8 cellular contexts compared by ENCODE assay signal in genomic region chr7:75993689-75994387, GRCh38. TPM values are rescaled to one million over a fixed set of nuclear protein-coding genes. Genes with fewer than 3 reads are reported as not detected.
DNase-seq lines count a peak whose midpoint lies in the region; ATAC-seq, FAIRE-seq and TF ChIP-seq lines count a peak whose summit lies in the region.

No MANE protein-coding gene starts in this region.

- H3K23ac ChIP-seq in H1 (ENCODE audit: insufficient read length), result no peak overlapping the region

- H3K9ac ChIP-seq in H1 (replicated peaks in 1 of 4; ENCODE audit: extremely low read depth in 1 of 4, low read depth in 3 of 4, low read length in 3 of 4), result peak overlapping the region in 3 of 4 experiments; percentile 8 to 35 (median 21); a peak in 2 of 7 replicates

- H3K4me2 ChIP-seq in H1 (ENCODE audit: insufficient read depth in 1 of 2, low read depth in 2 of 2, low read length in 2 of 2), result peak overlapping the region; percentile 62 to 96

- H3K4me3 Mint-ChIP-seq in T-cell, result peak overlapping the region; percentile 67 to 78 (median 76)

- no peaks in the 10 kb centered on the region; a peak in 1 of 8 replicates for H3K36me3 ChIP-seq in H1 (ENCODE audit: control insufficient read depth in 2 of 4, insufficient read depth in 4 of 4, low read length in 3 of 4)
- H3K36me3 ChIP-seq in lung (ENCODE audit: control insufficient read depth in 2 of 2, insufficient read depth in 2 of 2, low read length in 2 of 2), result no peaks in the 10 kb centered on the region
- no peaks in the 10 kb centered on the region for H3K36me3 ChIP-seq in thoracic aorta

- H3K79me2 ChIP-seq in H1 (ENCODE audit: control insufficient read depth in 1 of 2, insufficient read depth in 2 of 2, low read length in 2 of 2), result no peaks in the 10 kb centered on the region

- peak; percentile 89 for DNase-seq in AG20443 (ENCODE audit: low spot score)
- DNase-seq in T-cell, result peak in 5 of 34 experiments; percentile 5 to 19 (median 12)
- DNase-seq in H1 (ENCODE audit: low read depth in 1 of 2, low spot score in 2 of 2), result peak in 1 of 2 experiments; percentile 85
- DNase-seq in lung (ENCODE audit: low spot score), result peak; percentile 49
- peak; percentile 53 for DNase-seq in thoracic aorta (ENCODE audit: low spot score)

- H2AK5ac ChIP-seq in H1 (ENCODE audit: low read depth, low read length), result 0 out of 2 replicates have a peak overlapping the region, but pooled peaks have one; percentile 76

- H3K27me3 Mint-ChIP-seq in T-cell, result no peaks in the 10 kb centered on the region

- H3K36me3 Mint-ChIP-seq in T-cell, result peaks cover 8% of the 10 kb centered on the region

- peaks cover 13% of the 10 kb centered on the region; the same call in 1 of the 2 replicates for H3K23me2 ChIP-seq in H1 (ENCODE audit: low read depth, low read length)

- peaks cover 30 to 50% (median 46%) of the 10 kb centered on the region in 3 donors for H3K4me1 Mint-ChIP-seq in T-cell

- H3K79me1 ChIP-seq in H1 (ENCODE audit: low read depth, low read length), result 0 out of 2 replicates have a peak, but pooled peaks cover 2% of the 10 kb centered on the region

- H3K18ac ChIP-seq in H1 (ENCODE audit: extremely low read depth, low read length), result no peak overlapping the region; the same call in 1 of the 2 replicates

- H3K27ac ChIP-seq in H1 (ENCODE audit: low read depth, low read length) (no peak overlapping the region), lung (ENCODE audit: low read depth in 1 of 2, low read length in 1 of 2) (peak overlapping the region; percentile 91 to 96), thoracic aorta (peak overlapping the region; percentile 99 to 100)

- peak overlapping the region; percentile 90; the same call in 1 of the 2 replicates for H2BK5ac ChIP-seq in H1 (ENCODE audit: low read depth, low read length)

- H3K56ac ChIP-seq in H1 (replicated peaks; ENCODE audit: insufficient read length, low read depth, low read length), result no peak overlapping the region

- WGBS in H1 (ENCODE audit: extremely low coverage in 1 of 2, insufficient coverage in 1 of 2, insufficient read length in 1 of 2, insufficient replicate concordance in 2 of 2, low coverage in 1 of 2, low lambda C conversion rate in 2 of 2, missing lambda C conversion rate in 1 of 2), 2 experiments, result 4% methylated on average over 25 of the region's 40 CpGs; no CpG with 5 or more reads in 1 of the 2 experiments
- WGBS in lung, 2 donors, result 3 to 4% methylated on average over 33 to 40 of the region's 40 CpGs

- TF ChIP-seq POLR2A in H1 (IDR thresholded peaks at IDR 0.05; ENCODE audit: control extremely low read depth in 1 of 2, low read depth in 2 of 2, low read length in 2 of 2), result no peak

- no peaks in the 10 kb centered on the region for H3K9me3 ChIP-seq in H1 (ENCODE audit: insufficient read depth in 2 of 2, low read depth in 1 of 2, low read length in 1 of 2)
- H3K9me3 ChIP-seq in lung (ENCODE audit: control insufficient read depth in 2 of 2, insufficient read depth in 1 of 2, low read length in 1 of 2), result no peaks in the 10 kb centered on the region
- H3K9me3 ChIP-seq in thoracic aorta, result no peaks in the 10 kb centered on the region

- H3K4me3 ChIP-seq in H1 (ENCODE audit: extremely low read depth in 1 of 4, insufficient read depth in 2 of 4, low read depth in 3 of 4, low read length in 4 of 4), result peak overlapping the region; percentile 61 to 96 (median 68)
- peak overlapping the region; percentile 83 for H3K4me3 ChIP-seq in lung
- H3K4me3 ChIP-seq in thoracic aorta, result peak overlapping the region; percentile 99

- no peaks in the 10 kb centered on the region for H4K20me1 ChIP-seq in H1 (replicated peaks in 1 of 2; ENCODE audit: control insufficient read depth in 1 of 2, insufficient read depth in 2 of 2, low read length in 2 of 2)

- peak; percentile 14 for ATAC-seq in GM18867 (IDR thresholded peaks at IDR 0.05; ENCODE audit: unreplicated experiment)
- peak; percentile 14 for ATAC-seq in HG03460 (IDR thresholded peaks at IDR 0.05; ENCODE audit: unreplicated experiment)
- ATAC-seq in T-cell (replicated peaks in 1 of 4), result peak in 3 of 4 experiments; percentile 5 to 28 (median 11)
- ATAC-seq in lung (ENCODE audit: insufficient read depth, low FRiP score), result peak; percentile 47
- peak; percentile 41 for ATAC-seq in thoracic aorta (ENCODE audit: insufficient number of reproducible peaks, low FRiP score, low read depth)
- ATAC-seq in HG03457 (IDR thresholded peaks at IDR 0.05; ENCODE audit: unreplicated experiment), result no peak

- FAIRE-seq in H1 (lab: Jason Lieb, UNC), result no peak

- CTCF ChIA-PET in T-cell (lab: Charles Lee), result no interaction called here
- CTCF ChIA-PET in H1 (lab: Charles Lee; ENCODE audit: partially characterized antibody), result interaction anchor here (0.6 to 6.3 kb wide), 6 partner anchors 11 to 195 kb away, joined by 3 to 41 read pairs (median 3); no protein-coding TSS in a partner anchor

- peak overlapping the region in 1 of 2 donors; percentile 19 for H3K27ac Mint-ChIP-seq in T-cell

- H3K9me3 Mint-ChIP-seq in T-cell, result no peaks in the 10 kb centered on the region

- peak overlapping the region; percentile 38; the same call in 1 of the 2 replicates for H2AFZ ChIP-seq in H1 (ENCODE audit: low read length)

- peak overlapping the region; percentile 62; the same call in 1 of the 2 replicates for H4K8ac ChIP-seq in H1 (ENCODE audit: extremely low read depth, insufficient read depth, low read length)

- peak overlapping the region; percentile 57 for H4K5ac ChIP-seq in H1 (ENCODE audit: insufficient read length, low read depth, low read length)

- no peak for TF ChIP-seq RAD21 in H1 (IDR thresholded peaks at IDR 0.05 in 1 of 2, conservative IDR thresholded peaks at IDR 0.05 in 1 of 2; ENCODE audit: low read depth in 2 of 2, low read length in 2 of 2)

- TF ChIP-seq CTCF in H1 (IDR thresholded peaks at IDR 0.05; ENCODE audit: control extremely low read depth in 1 of 3, insufficient read depth in 1 of 3, low read depth in 1 of 3, low read length in 3 of 3) (no peak), lung (IDR thresholded peaks at IDR 0.05; ENCODE audit: control extremely low read depth, extremely low read depth) (no peak), thoracic aorta (IDR thresholded peaks at IDR 0.05) (no peak)

- POLR2A ChIA-PET in T-cell (lab: Charles Lee) (interaction anchor here (0.5 to 0.6 kb wide), 5 partner anchors 25 to 356 kb away, joined by 3 to 11 read pairs (median 3); no protein-coding TSS in a partner anchor), H1 (lab: Charles Lee; ENCODE audit: partially characterized antibody) (interaction anchor here (0.6 to 2.1 kb wide), 11 partner anchors 9 to 170 kb away, joined by 3 to 5 read pairs (median 3); no protein-coding TSS in a partner anchor)

- H3K4me1 ChIP-seq in H1 (replicated peaks in 1 of 4; ENCODE audit: control insufficient read depth in 3 of 4, insufficient read depth in 4 of 4, low read length in 3 of 4) (peaks cover 0 to 31% (median 20%) of the 10 kb centered on the region in 4 experiments; a peak in 6 of 7 replicates), lung (ENCODE audit: control insufficient read depth in 2 of 2, insufficient read depth in 2 of 2, low read length in 2 of 2) (peaks cover 0 to 21% of the 10 kb centered on the region in 2 donors), thoracic aorta (ENCODE audit: control insufficient read depth in 1 of 2, low read depth in 2 of 2) (peaks cover 22 to 50% of the 10 kb centered on the region in 2 donors)

- H4K91ac ChIP-seq in H1 (replicated peaks; ENCODE audit: insufficient read length, low read length), result peak overlapping the region; percentile 73

- no peak overlapping the region for H2BK120ac ChIP-seq in H1 (replicated peaks; ENCODE audit: low read depth, low read length)

- no peak overlapping the region for H2BK20ac ChIP-seq in H1 (ENCODE audit: low read length)

- H2BK12ac ChIP-seq in H1 (ENCODE audit: low read depth, low read length), result peak overlapping the region; percentile 75; the same call in 1 of the 2 replicates

- H2BK15ac ChIP-seq in H1 (ENCODE audit: low read length), result no peak overlapping the region

- TF ChIP-seq EP300 in H1 (IDR thresholded peaks at IDR 0.05; ENCODE audit: borderline replicate concordance in 1 of 2, low read depth in 2 of 2, low read length in 2 of 2), result no peak

- no peak overlapping the region for H3K14ac ChIP-seq in H1 (ENCODE audit: insufficient read length)

- H3K27me3 ChIP-seq in H1 (replicated peaks in 1 of 4; ENCODE audit: control insufficient read depth in 3 of 4, extremely low read depth in 1 of 4, insufficient read depth in 3 of 4, low read length in 3 of 4) (no peaks in the 10 kb centered on the region), lung (ENCODE audit: control insufficient read depth, insufficient read depth) (no peaks in the 10 kb centered on the region), thoracic aorta (replicated peaks; ENCODE audit: insufficient read depth) (no peaks in the 10 kb centered on the region)

- peak overlapping the region; percentile 47 for H3K4ac ChIP-seq in H1 (replicated peaks; ENCODE audit: insufficient read length, low read depth, low read length)

RNA-seq across cellular contexts. Expression of gene TMEM120A, which starts 0.6 kb away (rescaled TPM):
- total RNA-seq in T-cell, result 10 to 100 TPM; 15.2 to 38.5 (median 34.4) TPM
- total RNA-seq in H1 (2021; fragmentation: NEBNext Ultra II Directional; extraction: Animal tissue kit (Norgen Biotek cat#: 25700)), result 15.6 and 21.2 TPM in 2 replicates
- 48.8 and 49.9 TPM in 2 replicates for polyA plus RNA-seq in H1 (2011; rRNA removed)
- polyA plus RNA-seq in H1 (2011; cell fraction: cytosol; rRNA removed), result 39.3 TPM
- polyA plus RNA-seq in H1 (2011; cell fraction: nucleus; rRNA removed), result 61.7 TPM
- polyA plus RNA-seq in H1 (2012, experiment 1 of 2), result 22.0 to 30.6 TPM (median 26.8 TPM) in 4 replicates
- polyA plus RNA-seq in H1 (2012, experiment 2 of 2), result 35.9 TPM
- polyA plus RNA-seq in H1 (2013, experiment 1 of 2), result 22.2 TPM
- 24.9 TPM for polyA plus RNA-seq in H1 (2013, experiment 2 of 2)
- 73.1 and 86.8 TPM in 2 replicates for polyA minus RNA-seq in H1 (2011; rRNA and poly(A)+ RNA removed)
- polyA minus RNA-seq in H1 (2011; cell fraction: cytosol; rRNA and poly(A)+ RNA removed), result 11.7 TPM
- polyA minus RNA-seq in H1 (2011; cell fraction: nucleus; rRNA and poly(A)+ RNA removed), result 20.8 TPM
- total RNA-seq in lung, result 10 to 100 TPM; 15.7 to 58.8 TPM
- 10 to 100 TPM; 56.5 to 90.1 TPM for polyA plus RNA-seq in lung
- total RNA-seq in thoracic aorta, result 10 to 100 TPM; 39.4 to 44.7 TPM

RNA-seq across cellular contexts. Expression of gene STYXL1, which starts 54.0 kb away (rescaled TPM):
- total RNA-seq in T-cell (10 to 100 TPM; 12.9 to 21.9 (median 18.9) TPM), lung (10 to 100 TPM; 36.6 to 40.3 TPM), thoracic aorta (10 to 100 TPM in 1 of 2 donors, 1 to 10 TPM in 1; 9.3 to 14.6 TPM)
- 26.4 and 32.3 TPM in 2 replicates for total RNA-seq in H1 (2021; fragmentation: NEBNext Ultra II Directional; extraction: Animal tissue kit (Norgen Biotek cat#: 25700))
- polyA plus RNA-seq in H1 (2011; rRNA removed) (53.2 and 53.9 TPM in 2 replicates), lung (10 to 100 TPM; 42.2 to 45.8 TPM)
- polyA plus RNA-seq in H1 (2011; cell fraction: cytosol; rRNA removed), result 54.7 TPM
- polyA plus RNA-seq in H1 (2011; cell fraction: nucleus; rRNA removed), result 36.4 TPM
- polyA plus RNA-seq in H1 (2012, experiment 1 of 2), result 26.4 to 38.5 TPM (median 31.3 TPM) in 4 replicates
- 37.5 TPM for polyA plus RNA-seq in H1 (2012, experiment 2 of 2)
- polyA plus RNA-seq in H1 (2013, experiment 1 of 2), result 23.7 TPM
- 25.8 TPM for polyA plus RNA-seq in H1 (2013, experiment 2 of 2)
- 25.3 and 27.0 TPM in 2 replicates for polyA minus RNA-seq in H1 (2011; rRNA and poly(A)+ RNA removed)
- polyA minus RNA-seq in H1 (2011; cell fraction: cytosol; rRNA and poly(A)+ RNA removed), result 10.8 TPM
- polyA minus RNA-seq in H1 (2011; cell fraction: nucleus; rRNA and poly(A)+ RNA removed), result 19.6 TPM

RNA-seq across cellular contexts. Expression of gene MDH2, which starts 54.1 kb away (rescaled TPM):
- total RNA-seq in T-cell, result 100 to 1,000 TPM in 2 of 5 donors, 10 to 100 TPM in 3; 72.0 to 113 (median 93.6) TPM
- 254 TPM in 2 replicates for total RNA-seq in H1 (2021; fragmentation: NEBNext Ultra II Directional; extraction: Animal tissue kit (Norgen Biotek cat#: 25700))
- polyA plus RNA-seq in H1 (2011; rRNA removed), result 203 and 258 TPM in 2 replicates
- 115 TPM for polyA plus RNA-seq in H1 (2011; cell fraction: cytosol; rRNA removed)
- polyA plus RNA-seq in H1 (2011; cell fraction: nucleus; rRNA removed), result 220 TPM
- polyA plus RNA-seq in H1 (2012, experiment 1 of 2), result 202 to 301 TPM (median 265 TPM) in 4 replicates
- polyA plus RNA-seq in H1 (2012, experiment 2 of 2), result 248 TPM
- 314 TPM for polyA plus RNA-seq in H1 (2013, experiment 1 of 2)
- polyA plus RNA-seq in H1 (2013, experiment 2 of 2), result 278 TPM
- 107 and 122 TPM in 2 replicates for polyA minus RNA-seq in H1 (2011; rRNA and poly(A)+ RNA removed)
- polyA minus RNA-seq in H1 (2011; cell fraction: cytosol; rRNA and poly(A)+ RNA removed), result 166 TPM
- polyA minus RNA-seq in H1 (2011; cell fraction: nucleus; rRNA and poly(A)+ RNA removed), result 98.6 TPM
- total RNA-seq in lung, result 100 to 1,000 TPM in 1 of 2 donors, 10 to 100 TPM in 1; 54.3 to 200 TPM
- polyA plus RNA-seq in lung, result 100 to 1,000 TPM in 1 of 2 donors, 10 to 100 TPM in 1; 58.3 to 113 TPM
- total RNA-seq in thoracic aorta, result 10 to 100 TPM; 48.2 to 58.6 TPM
